Comparison of ENCODE assay signal across 25 cellular contexts in genomic region chr7:80602007-80602406, GRCh38. TPM values are rescaled to one million over a fixed set of nuclear protein-coding genes. Genes with fewer than 3 reads are reported as not detected.
"Had no signal": no experiment of that assay in that cellular context is flagged by ENCODE, and none has a peak within 500 bp of the region (broad histone marks: within the 10 kb centered on the region; RNA-seq: fewer than 3 reads in every experiment).

No MANE protein-coding gene starts in this region.

- H3K27me3 Mint-ChIP-seq: activated CD4-positive, alpha-beta memory T cell treated with anti-CD3 and anti-CD28 coated beads, Interleukin-2, amount 10 ng/mL, durations not matched to agents 7 days and 5 days; activated CD4-positive, alpha-beta T cell treated with anti-CD3 and anti-CD28 coated beads, Interleukin-2, amount 10 ng/mL, durations not matched to agents 24 days and 14 days; activated CD8-positive, alpha-beta memory T cell treated with anti-CD3 and anti-CD28 coated beads, Interleukin-2, amount 10 ng/mL, durations not matched to agents 7 days and 5 days; T-cell had no signal

- H3K4me3 ChIP-seq: adrenal gland, ascending aorta, coronary artery, esophagus muscularis mucosa, ovary, sigmoid colon, spleen, upper lobe of right lung had no signal

- H3K4me1 ChIP-seq: adrenal gland, ascending aorta, spleen, upper lobe of right lung had no signal

- H3K27ac ChIP-seq: adrenal gland, ascending aorta, coronary artery, esophagus muscularis mucosa, ovary, sigmoid colon, spleen, upper lobe of right lung, VCaP had no signal

- H3K27me3 ChIP-seq: adrenal gland, ascending aorta, esophagus muscularis mucosa, ovary, sigmoid colon, spleen, upper lobe of right lung had no signal

- DNase-seq: activated CD4-positive, alpha-beta memory T cell treated with anti-CD3 and anti-CD28 coated beads, Interleukin-2, amount 10 ng/mL, durations not matched to agents 7 days and 5 days; activated CD4-positive, alpha-beta T cell treated with anti-CD3 and anti-CD28 coated beads, Interleukin-2, amount 10 ng/mL, durations not matched to agents 24 days and 14 days; activated CD8-positive, alpha-beta memory T cell treated with anti-CD3 and anti-CD28 coated beads, Interleukin-2, amount 10 ng/mL, durations not matched to agents 7 days and 5 days; activated gamma-delta T cell treated with Interleukin-2 at 50 U/mL for 16 hours; activated T-cell treated with anti-CD3 and anti-CD28 coated beads for 4 hours; adrenal gland; cerebellar nuclear complex; kidney; midbrain; natural killer cell; ovary; sigmoid colon; spleen; stimulated activated CD4-positive, alpha-beta T cell treated with anti-CD3 and anti-CD28 coated beads, Interleukin-4, amount 100 ng/mL, for 1 hour; stimulated activated naive CD4-positive, alpha-beta T cell; T-cell; upper lobe of right lung had no signal

- ATAC-seq: activated CD4-positive, CD25-positive, alpha-beta regulatory T cell treated with anti-CD3 and anti-CD28 coated beads, Interleukin-2, amount 50 U/mL, for 24 hours; activated CD8-positive, alpha-beta memory T cell treated with anti-CD3 and anti-CD28 coated beads, Interleukin-2, amount 10 ng/mL, durations not matched to agents 7 days and 5 days; activated naive CD4-positive, alpha-beta T cell treated with anti-CD3 and anti-CD28 coated beads, Interleukin-2, amount 50 U/mL, for 72 hours; natural killer cell; T-cell; upper lobe of right lung had no signal

- H3K36me3 Mint-ChIP-seq: activated CD8-positive, alpha-beta memory T cell treated with anti-CD3 and anti-CD28 coated beads, Interleukin-2, amount 10 ng/mL, durations not matched to agents 7 days and 5 days; activated naive CD4-positive, alpha-beta T cell treated with anti-CD3 and anti-CD28 coated beads, Interleukin-2, amount 50 U/mL, for 72 hours; natural killer cell; T-cell had no signal

- H3K36me3 ChIP-seq: adrenal gland, ascending aorta, esophagus muscularis mucosa, ovary, sigmoid colon, spleen, upper lobe of right lung had no signal

- H3K9me3 ChIP-seq: adrenal gland, ascending aorta, esophagus muscularis mucosa, ovary, sigmoid colon, spleen, upper lobe of right lung had no signal

- H3K4me3 Mint-ChIP-seq: activated CD4-positive, alpha-beta memory T cell treated with anti-CD3 and anti-CD28 coated beads, Interleukin-2, amount 10 ng/mL, durations not matched to agents 7 days and 5 days; activated CD4-positive, alpha-beta T cell treated with anti-CD3 and anti-CD28 coated beads, Interleukin-2, amount 10 ng/mL, durations not matched to agents 24 days and 14 days; activated CD8-positive, alpha-beta memory T cell treated with anti-CD3 and anti-CD28 coated beads, Interleukin-2, amount 10 ng/mL, durations not matched to agents 7 days and 5 days; activated T-helper 1 cell treated with anti-CD3 and anti-CD28 coated beads, Interleukin-12 subunit alpha, Interleukin-12 subunit beta, Interleukin-2, Interleukin-4 antibody, amounts not matched to agents 30 ng/mL and 10 ng/mL and 1 ng/mL, durations not matched to agents 14 hours and 24 hours and 36 hours; natural killer cell; T-cell; T-helper 2 cell treated with Interferon-gamma antibody and Interleukin-4, amounts not matched to agents 5 μg/mL and 100 μg/mL, for 36 hours had no signal

- H3K4me1 Mint-ChIP-seq: activated CD4-positive, alpha-beta memory T cell treated with anti-CD3 and anti-CD28 coated beads, Interleukin-2, amount 10 ng/mL, durations not matched to agents 7 days and 5 days; activated CD4-positive, alpha-beta T cell treated with anti-CD3 and anti-CD28 coated beads, Interleukin-2, amount 10 ng/mL, durations not matched to agents 24 days and 14 days; activated CD8-positive, alpha-beta memory T cell treated with anti-CD3 and anti-CD28 coated beads, Interleukin-2, amount 10 ng/mL, durations not matched to agents 7 days and 5 days; natural killer cell; T-cell had no signal

- H3K9me3 Mint-ChIP-seq: activated CD4-positive, alpha-beta memory T cell treated with anti-CD3 and anti-CD28 coated beads, Interleukin-2, amount 10 ng/mL, durations not matched to agents 7 days and 5 days; activated CD4-positive, alpha-beta T cell treated with anti-CD3 and anti-CD28 coated beads, Interleukin-2, amount 10 ng/mL, durations not matched to agents 24 days and 14 days; activated T-helper 1 cell treated with anti-CD3 and anti-CD28 coated beads, Interleukin-12 subunit alpha, Interleukin-12 subunit beta, Interleukin-2, Interleukin-4 antibody, amounts not matched to agents 30 ng/mL and 10 ng/mL and 1 ng/mL, durations not matched to agents 14 hours and 24 hours and 36 hours; natural killer cell; T-helper 2 cell treated with Interferon-gamma antibody and Interleukin-4, amounts not matched to agents 5 μg/mL and 100 μg/mL, for 36 hours had no signal

- H3K27ac Mint-ChIP-seq: activated CD4-positive, alpha-beta memory T cell treated with anti-CD3 and anti-CD28 coated beads, Interleukin-2, amount 10 ng/mL, durations not matched to agents 7 days and 5 days; activated CD4-positive, alpha-beta T cell treated with anti-CD3 and anti-CD28 coated beads, Interleukin-2, amount 10 ng/mL, durations not matched to agents 24 days and 14 days; activated CD8-positive, alpha-beta memory T cell treated with anti-CD3 and anti-CD28 coated beads, Interleukin-2, amount 10 ng/mL, durations not matched to agents 7 days and 5 days; activated naive CD4-positive, alpha-beta T cell treated with anti-CD3 and anti-CD28 coated beads, Interleukin-2, amount 50 U/mL, for 72 hours; activated T-helper 1 cell treated with anti-CD3 and anti-CD28 coated beads, Interleukin-12 subunit alpha, Interleukin-12 subunit beta, Interleukin-2, Interleukin-4 antibody, amounts not matched to agents 30 ng/mL and 10 ng/mL and 1 ng/mL, durations not matched to agents 14 hours and 24 hours and 36 hours; natural killer cell; T-cell; T-helper 2 cell treated with Interferon-gamma antibody and Interleukin-4, amounts not matched to agents 5 μg/mL and 100 μg/mL, for 36 hours had no signal

RNA-seq across cellular contexts. Expression of gene CD36, which starts 36.4 kb away (rescaled TPM):
- total RNA-seq: activated CD4-positive, alpha-beta memory T cell treated with anti-CD3 and anti-CD28 coated beads, Interleukin-2, amount 10 ng/mL, durations not matched to agents 7 days and 5 days; activated CD4-positive, alpha-beta T cell treated with anti-CD3 and anti-CD28 coated beads, Interleukin-2, amount 10 ng/mL, durations not matched to agents 24 days and 14 days; activated CD8-positive, alpha-beta memory T cell treated with anti-CD3 and anti-CD28 coated beads, Interleukin-2, amount 10 ng/mL, durations not matched to agents 7 days and 5 days; activated naive CD4-positive, alpha-beta T cell treated with anti-CD3 and anti-CD28 coated beads, Interleukin-2, amount 50 U/mL, for 72 hours; activated T-helper 1 cell treated with anti-CD3 and anti-CD28 coated beads, Interleukin-12 subunit alpha, Interleukin-12 subunit beta, Interleukin-2, Interleukin-4 antibody, amounts not matched to agents 30 ng/mL and 10 ng/mL and 1 ng/mL, durations not matched to agents 14 hours and 24 hours and 36 hours had no signal
